30 cellular contexts compared by ENCODE assay signal in genomic region chr2:178025551-178026185, GRCh38.
"Had no signal": no experiment of that assay in that cellular context is flagged by ENCODE, and none has a peak within 500 bp of the region (broad histone marks: within the 10 kb centered on the region; RNA-seq: fewer than 3 reads in every experiment).

No MANE protein-coding gene starts in this region.

- ATAC-seq: activated naive CD4-positive, alpha-beta T cell treated with anti-CD3 and anti-CD28 coated beads, Interleukin-2, amount 50 U/mL, for 72 hours; activated T-cell treated with anti-CD3 and anti-CD28 coated beads, Interleukin-2, amount 50 U/mL, for 4 hours had no signal

- FAIRE-seq: bronchial epithelial cell had no signal

- DNase-seq: activated B cell treated with CpG ODN at 0.5 μM for 24 hours; activated CD4-positive, alpha-beta memory T cell treated with anti-CD3 and anti-CD28 coated beads for 36 hours; activated CD4-positive, alpha-beta T cell treated with anti-CD3 and anti-CD28 coated beads for 4 hours; activated CD4-positive, alpha-beta T cell treated with anti-CD3 and anti-CD28 coated beads, Interleukin-2, amount 50 U/mL, for 1 hour; activated CD4-positive, CD25-positive, alpha-beta regulatory T cell treated with anti-CD3 and anti-CD28 coated beads, Interleukin-2, amount 50 U/mL, for 72 hours; activated CD8-positive, alpha-beta memory T cell treated with anti-CD3 and anti-CD28 coated beads, Interleukin-2, amount 50 U/mL, for 4 hours; activated gamma-delta T cell treated with Interleukin-2 at 50 U/mL for 16 hours; activated naive CD4-positive, alpha-beta T cell treated with anti-CD3 and anti-CD28 coated beads for 36 hours; activated T-cell treated with anti-CD3 and anti-CD28 coated beads for 4 hours; activated T-cell treated with anti-CD3 and anti-CD28 coated beads, Interleukin-2, amount 50 U/mL, for 4 hours; adrenal gland; anterior cingulate cortex; MM.1S; MV-4-11; NCI-H1092; NCI-H1436 treated with DMSO at 0.1 percent for 48 hours; NCI-H1694 treated with DMSO at 0.1 percent for 48 hours; NCI-H2029; NCI-H345; NCI-H526; NCI-H748 treated with DMSO at 0.1 percent for 48 hours; NK-92 treated with Interleukin-12 subunit alpha and Interleukin-12 subunit beta, amount 100 ng/mL, for 24 hours; PC-9; Right ventricle myocardium superior; SW 1271; T-helper 1 cell; T-helper 2 cell; T-helper 9 cell had no signal
